ENCODE assay signal across 14 cellular contexts in genomic region chr1:34770891-34771508, GRCh38. TPM values are rescaled to one million over a fixed set of nuclear protein-coding genes. Genes with fewer than 3 reads are reported as not detected.
"Had no signal": no experiment of that assay in that cellular context is flagged by ENCODE, and none has a peak within 500 bp of the region (broad histone marks: within the 10 kb centered on the region; RNA-seq: fewer than 3 reads in every experiment).

No MANE protein-coding gene starts in this region.

- H3K27ac ChIP-seq: left lung, right atrium auricular region, testis had no signal

- H3K27me3 ChIP-seq: right atrium auricular region, testis had no signal

- H3K9me3 ChIP-seq: left lung, right atrium auricular region, testis had no signal

- H3K4me1 ChIP-seq: left lung, right atrium auricular region, testis had no signal

- DNase-seq: activated CD4-positive, CD25-positive, alpha-beta regulatory T cell treated with anti-CD3 and anti-CD28 coated beads, Interleukin-2, amount 50 U/mL, for 72 hours; activated naive CD4-positive, alpha-beta T cell treated with Interleukin-2 at 50 U/mL for 16 hours; aorta; islet precursor cell; left lung; small intestine; T-helper 1 cell; T1000; testis had no signal

- ATAC-seq: left lung had no signal

- H3K36me3 ChIP-seq: left lung, right atrium auricular region had no signal

- H3K4me3 ChIP-seq: left lung, right atrium auricular region, testis had no signal

RNA-seq across cellular contexts. Expression of gene GJB3, which starts 10.0 kb away (rescaled TPM):
- total RNA-seq: activated CD8-positive, alpha-beta memory T cell treated with anti-CD3 and anti-CD28 coated beads for 36 hours; activated T-helper 1 cell treated with anti-CD3 and anti-CD28 coated beads, Interleukin-12 subunit alpha, Interleukin-12 subunit beta, Interleukin-2, Interleukin-4 antibody, amounts not matched to agents 30 ng/mL and 10 ng/mL and 1 ng/mL, durations not matched to agents 14 hours and 24 hours and 36 hours; natural killer cell treated with Interleukin-12 subunit alpha and Interleukin-12 subunit beta and Interleukin-15 and Interleukin-18, amount 100 ng/mL, for 72 hours; posterior vena cava had no signal

RNA-seq across cellular contexts. Expression of gene GJB4, which starts 11.5 kb away (rescaled TPM):
- total RNA-seq: activated CD8-positive, alpha-beta memory T cell treated with anti-CD3 and anti-CD28 coated beads for 36 hours; activated T-helper 1 cell treated with anti-CD3 and anti-CD28 coated beads, Interleukin-12 subunit alpha, Interleukin-12 subunit beta, Interleukin-2, Interleukin-4 antibody, amounts not matched to agents 30 ng/mL and 10 ng/mL and 1 ng/mL, durations not matched to agents 14 hours and 24 hours and 36 hours; aorta; left lung; natural killer cell treated with Interleukin-12 subunit alpha and Interleukin-12 subunit beta and Interleukin-15 and Interleukin-18, amount 100 ng/mL, for 72 hours; posterior vena cava; right atrium auricular region; testis had no signal
- polyA plus RNA-seq: aorta had no signal

RNA-seq across cellular contexts. Expression of gene GJB5, which starts 16.2 kb away (rescaled TPM):
- total RNA-seq: activated CD8-positive, alpha-beta memory T cell treated with anti-CD3 and anti-CD28 coated beads for 36 hours; activated T-helper 1 cell treated with anti-CD3 and anti-CD28 coated beads, Interleukin-12 subunit alpha, Interleukin-12 subunit beta, Interleukin-2, Interleukin-4 antibody, amounts not matched to agents 30 ng/mL and 10 ng/mL and 1 ng/mL, durations not matched to agents 14 hours and 24 hours and 36 hours; aorta; natural killer cell treated with Interleukin-12 subunit alpha and Interleukin-12 subunit beta and Interleukin-15 and Interleukin-18, amount 100 ng/mL, for 72 hours; posterior vena cava; right atrium auricular region; testis had no signal
- polyA plus RNA-seq: aorta, small intestine had no signal

RNA-seq across cellular contexts. Expression of gene GJA4, which starts 21.8 kb away (rescaled TPM):
- total RNA-seq: activated CD8-positive, alpha-beta memory T cell treated with anti-CD3 and anti-CD28 coated beads for 36 hours; activated T-helper 1 cell treated with anti-CD3 and anti-CD28 coated beads, Interleukin-12 subunit alpha, Interleukin-12 subunit beta, Interleukin-2, Interleukin-4 antibody, amounts not matched to agents 30 ng/mL and 10 ng/mL and 1 ng/mL, durations not matched to agents 14 hours and 24 hours and 36 hours had no signal
